8 cellular contexts compared by ENCODE assay signal in the genomic region with DNA sequence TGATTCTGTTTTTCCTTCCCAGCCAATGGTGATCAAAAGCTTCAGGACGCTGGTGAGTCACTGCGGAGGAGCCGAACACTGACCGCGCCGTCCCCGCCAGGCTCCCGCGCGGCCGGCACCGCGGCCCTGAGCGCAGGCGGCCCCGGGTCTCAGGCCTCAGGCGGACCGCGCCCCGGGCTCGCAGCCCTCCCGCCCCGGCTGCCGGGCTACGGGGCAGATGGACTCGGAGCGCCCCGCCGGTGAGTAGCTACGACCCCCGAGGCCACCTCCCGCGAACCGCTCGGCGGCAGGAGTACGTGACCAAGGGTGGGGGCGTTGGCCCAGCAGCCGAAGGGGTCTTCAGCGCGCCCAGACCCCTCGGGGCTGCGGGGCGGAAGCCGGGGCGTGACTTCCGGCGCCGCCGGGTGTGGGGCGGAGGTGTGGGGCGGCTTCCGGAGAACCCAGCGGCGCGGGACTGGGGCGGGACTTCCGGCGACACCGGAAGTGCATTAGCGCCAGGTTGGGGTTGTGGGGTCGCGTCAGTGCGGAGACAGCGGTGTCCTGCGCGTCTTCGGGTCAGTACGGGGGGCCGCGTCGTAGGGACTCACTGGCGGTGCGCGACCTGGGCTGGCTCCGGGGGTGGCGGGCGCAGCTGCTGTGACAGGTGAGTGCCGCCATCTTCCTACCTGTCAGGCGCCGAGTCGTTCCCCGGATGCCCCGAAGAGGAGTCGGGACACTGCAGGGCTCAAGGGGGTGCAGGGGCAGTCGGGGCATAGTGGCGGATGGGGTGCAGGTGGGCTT. TPM values are rescaled to one million over a fixed set of nuclear protein-coding genes. Genes with fewer than 3 reads are reported as not detected.
DNase-seq lines count a peak whose midpoint lies in the region; ATAC-seq and TF ChIP-seq lines count a peak whose summit lies in the region.

A gene with protein sequence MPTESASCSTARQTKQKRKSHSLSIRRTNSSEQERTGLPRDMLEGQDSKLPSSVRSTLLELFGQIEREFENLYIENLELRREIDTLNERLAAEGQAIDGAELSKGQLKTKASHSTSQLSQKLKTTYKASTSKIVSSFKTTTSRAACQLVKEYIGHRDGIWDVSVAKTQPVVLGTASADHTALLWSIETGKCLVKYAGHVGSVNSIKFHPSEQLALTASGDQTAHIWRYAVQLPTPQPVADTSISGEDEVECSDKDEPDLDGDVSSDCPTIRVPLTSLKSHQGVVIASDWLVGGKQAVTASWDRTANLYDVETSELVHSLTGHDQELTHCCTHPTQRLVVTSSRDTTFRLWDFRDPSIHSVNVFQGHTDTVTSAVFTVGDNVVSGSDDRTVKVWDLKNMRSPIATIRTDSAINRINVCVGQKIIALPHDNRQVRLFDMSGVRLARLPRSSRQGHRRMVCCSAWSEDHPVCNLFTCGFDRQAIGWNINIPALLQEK (plus strand): TSS at position 60 of the 780 bp plus-strand sequence. CDS start 15,771 bp downstream, outside the sequence.

- TF ChIP-seq EP300 in gastroesophageal sphincter (IDR thresholded peaks at IDR 0.05) = no peak

- H3K36me3 ChIP-seq in SJCRH30 = peaks cover 10% of the 10 kb centered on the region
- H3K36me3 ChIP-seq in gastroesophageal sphincter = peaks cover 0 to 25% of the 10 kb centered on the region in 2 donors

- in situ Hi-C loops in KBM-7 (cut with MboI; ENCODE audit: low pct_unique_long_range_greater_than_20kb, low sequenced_read_pairs) = no loop called here

- peak within 1 kb of the TSS; percentile 84 for H3K27ac ChIP-seq in SJCRH30
- peak within 1 kb of the TSS; percentile 97 to 100 (median 99) for H3K27ac ChIP-seq in gastroesophageal sphincter
- peak within 1 kb of the TSS; percentile 89 for H3K27ac ChIP-seq in substantia nigra (ENCODE audit: low read depth, low read length, poor library complexity, severe bottlenecking)

- H3K27me3 ChIP-seq in SJCRH30 (no peaks in the 10 kb centered on the region), gastroesophageal sphincter (no peaks in the 10 kb centered on the region)

- H3K4me3 ChIP-seq in SJCRH30 = peak within 1 kb of the TSS; percentile 94
- peak within 1 kb of the TSS; percentile 96 to 97 for H3K4me3 ChIP-seq in gastroesophageal sphincter

- peak in 1 of 4 experiments; percentile 9 for TF ChIP-seq CTCF in gastroesophageal sphincter (IDR thresholded peaks at IDR 0.05)

- peak; percentile 78 to 86 for TF ChIP-seq POLR2A in gastroesophageal sphincter (IDR thresholded peaks at IDR 0.05)

- H3K4me1 ChIP-seq in SJCRH30 = no peaks in the 10 kb centered on the region
- H3K4me1 ChIP-seq in gastroesophageal sphincter = peaks cover 3 to 79% (median 13%) of the 10 kb centered on the region in 3 donors

- ATAC-seq in GM21717 (IDR thresholded peaks at IDR 0.05; ENCODE audit: unreplicated experiment) (peak; percentile 89), gastroesophageal sphincter (peak; percentile 96)

- DNase-seq in ELR (ENCODE audit: low read depth) (peak; percentile 95), KBM-7 (peak; percentile 87), SJCRH30 (peak; percentile 79 to 81), non-pigmented ciliary epithelial cell (ENCODE audit: low read depth) (peak; percentile 71), substantia nigra (lab: John Stamatoyannopoulos, UW) (peak; percentile 30 to 94 (median 76))
- peak; percentile 72 to 84 (median 80) for DNase-seq in activated naive CD4-positive, alpha-beta T cell (lab: John Stamatoyannopoulos, UW)

- no peaks in the 10 kb centered on the region for H3K9me3 ChIP-seq in SJCRH30 (replicated peaks)
- no peaks in the 10 kb centered on the region for H3K9me3 ChIP-seq in gastroesophageal sphincter

- WGBS in gastroesophageal sphincter (ENCODE audit: low coverage in 1 of 2), 2 donors = no CpG with 5 or more reads among the region's 87 CpGs

RNA-seq across cellular contexts. Expression of the gene that starts here (rescaled TPM):
- 5.6 and 6.1 TPM in 2 replicates for total RNA-seq in SJCRH30 (2014; rRNA removed; shearing (Covaris generic))
- total RNA-seq in gastroesophageal sphincter = 10 to 100 TPM; 11.4 to 16.7 (median 13.9) TPM

Comparison
In these comparisons a context has a peak if more than half of its experiments do, and no peak if none do; other contexts are left out.
1. Peak in every context shown above with its lines: DNase-seq, ATAC-seq, H3K4me3 ChIP-seq and H3K27ac ChIP-seq.